Comparison of ENCODE assay signal across 8 cellular contexts in the genomic region with DNA sequence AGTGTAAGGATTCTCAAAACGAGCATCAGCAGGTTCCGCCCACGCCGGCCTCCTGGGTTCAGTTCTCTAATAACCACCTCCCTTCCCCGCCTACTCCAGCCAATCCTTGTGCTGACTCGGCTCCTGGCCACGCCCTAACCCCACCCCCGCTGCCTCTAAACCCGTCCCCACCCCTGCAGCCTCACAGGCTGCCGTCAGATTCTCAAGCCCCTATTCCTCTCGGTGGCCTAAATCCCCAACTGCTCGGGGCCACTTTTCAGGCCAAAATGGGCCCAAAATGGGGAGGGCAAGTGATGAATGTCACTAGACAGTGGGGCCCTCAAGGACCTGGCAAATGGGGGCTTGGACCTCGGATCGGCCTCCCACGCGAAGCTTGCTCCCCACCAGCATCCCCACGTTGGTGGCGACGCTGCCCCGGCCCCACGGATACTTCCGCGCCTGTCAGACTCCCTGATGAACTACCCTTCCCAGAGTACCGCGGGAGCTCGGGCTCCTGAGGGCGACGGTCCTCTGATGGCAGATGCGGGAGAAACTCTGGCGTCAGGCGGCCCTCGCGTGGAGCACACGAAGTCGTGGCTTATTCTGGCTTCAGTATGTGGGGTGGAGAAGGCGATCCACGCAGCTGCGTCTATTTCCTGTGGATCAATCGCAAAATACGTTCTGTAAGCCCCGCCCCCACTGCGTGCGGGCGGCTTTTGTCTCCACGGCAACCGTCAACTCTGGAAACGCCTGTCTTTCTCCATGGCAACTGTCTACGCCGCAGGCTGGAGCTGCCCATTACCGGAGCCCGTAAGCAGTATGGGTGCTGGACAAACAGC. TPM values are rescaled to one million over a fixed set of nuclear protein-coding genes. Genes with fewer than 3 reads are reported as not detected.
DNase-seq lines count a peak whose midpoint lies in the region; ATAC-seq and TF ChIP-seq lines count a peak whose summit lies in the region.

No MANE protein-coding gene starts in this region.

- H3K9me3 Mint-ChIP-seq in GM23338, result peaks cover 96% of the 10 kb centered on the region

- peak overlapping the region; percentile 89 for H2AFZ ChIP-seq in GM23338

- H3K27me3 Mint-ChIP-seq in GM23338 (ENCODE audit: insufficient read depth, low read depth, poor library complexity), result peaks cover 5% of the 10 kb centered on the region

- no peak overlapping the region for H3K27ac Mint-ChIP-seq in GM23338

- no peaks in the 10 kb centered on the region for H3K79me2 ChIP-seq in GM23338 (replicated peaks; ENCODE audit: insufficient read depth)

- H3K4me3 Mint-ChIP-seq in GM23338, result no peak overlapping the region

- peak; percentile 49 for ATAC-seq in GM23338
- ATAC-seq in HG03520 (IDR thresholded peaks at IDR 0.05; ENCODE audit: unreplicated experiment), result no peak

- peak overlapping the region; percentile 73 for H3K4me3 ChIP-seq in GM23338
- peak overlapping the region; percentile 59 for H3K4me3 ChIP-seq in epithelial cell of esophagus (ENCODE audit: low read length)

- no peaks in the 10 kb centered on the region for H3K4me1 ChIP-seq in GM23338 (ENCODE audit: insufficient read depth)

- H3K36me3 Mint-ChIP-seq in GM23338 (ENCODE audit: low read depth), result peaks cover 57% of the 10 kb centered on the region

- TF ChIP-seq CTCF in 22Rv1 (IDR thresholded peaks at IDR 0.05), result no peak
- TF ChIP-seq CTCF in GM23338 (conservative IDR thresholded peaks at IDR 0.05; ENCODE audit: low read depth in 2 of 2), result no peak
- no peak for TF ChIP-seq CTCF in epithelial cell of esophagus (IDR thresholded peaks at IDR 0.05; ENCODE audit: insufficient read depth, low read depth, low read length, missing control alignments)

- H3K36me3 ChIP-seq in GM23338 (ENCODE audit: insufficient read depth), result peaks cover 15% of the 10 kb centered on the region

- H4K20me1 ChIP-seq in GM23338 (replicated peaks; ENCODE audit: insufficient read depth), result no peaks in the 10 kb centered on the region

- H3K4me1 Mint-ChIP-seq in GM23338, result no peaks in the 10 kb centered on the region

- H3K9me2 ChIP-seq in GM23338 (ENCODE audit: insufficient read depth), result no peaks in the 10 kb centered on the region

- DNase-seq in GM23338 (ENCODE audit: low spot score) (peak; percentile 89), NCI-H748 treated with DMSO at 0.1 percent for 48 hours (lab: John Stamatoyannopoulos, UW) (peak; percentile 90), epithelial cell of esophagus (ENCODE audit: low read depth) (peak; percentile 76), mucosa of gallbladder (ENCODE audit: low spot score) (peak; percentile 82)
- peak; percentile 82 for DNase-seq in activated CD8-positive, alpha-beta memory T cell treated with anti-CD3 and anti-CD28 coated beads, Interleukin-2, amount 50 U/mL, for 48 hours
- peak; percentile 48 to 67 for DNase-seq in stimulated activated CD8-positive, alpha-beta memory T cell treated with anti-CD3 and anti-CD28 coated beads, Interleukin-2, amount 100 ng/mL, for 1 hour (ENCODE audit: low read depth in 2 of 2)

- peak overlapping the region; percentile 87 for H3K4me2 ChIP-seq in GM23338

- H3K27me3 ChIP-seq in GM23338 (ENCODE audit: insufficient read depth), result no peaks in the 10 kb centered on the region

- H3K27ac ChIP-seq in 22Rv1 (peak overlapping the region; percentile 87), GM23338 (ENCODE audit: low read depth) (no peak overlapping the region)

- H3F3A ChIP-seq in GM23338 (replicated peaks; ENCODE audit: low read depth), result no peaks in the 10 kb centered on the region; the same call in 1 of the 2 replicates

TF ChIP-seq in GM23338, 12 proteins besides CTCF, POLR2A, EP300 and RAD21 (continues in another document):
- TF ChIP-seq EZH2 (IDR thresholded peaks at IDR 0.05; ENCODE audit: low read depth, unreplicated experiment) (no peak), REST (IDR thresholded peaks at IDR 0.05; ENCODE audit: unreplicated experiment) (no peak), ETS1 (IDR thresholded peaks at IDR 0.05) (no peak), NANOG (IDR thresholded peaks at IDR 0.05; ENCODE audit: borderline replicate concordance) (no peak), JUNB (IDR thresholded peaks at IDR 0.05; ENCODE audit: unreplicated experiment) (no peak), STAT1 (IDR thresholded peaks at IDR 0.05; ENCODE audit: unreplicated experiment) (no peak), ZNF114 (CRISPR knock-in tag; IDR thresholded peaks at IDR 0.05) (no peak), CREB1 (CRISPR knock-in tag; IDR thresholded peaks at IDR 0.05; ENCODE audit: low read depth) (no peak), ZNF331 (CRISPR knock-in tag; IDR thresholded peaks at IDR 0.05; ENCODE audit: low read depth) (no peak), EZH2phosphoT487 (IDR thresholded peaks at IDR 0.05; ENCODE audit: unreplicated experiment) (no peak)

RNA-seq across cellular contexts. Expression of gene ZNF473, which starts 24.8 kb away (rescaled TPM):
- 17.4 and 18.9 TPM in 2 replicates for total RNA-seq in GM23338 (2014; rRNA removed; shearing (Covaris generic))
- 1.5 and 3.3 TPM in 2 replicates for polyA plus RNA-seq in GM23338 (2016; fragmentation: Nextera tagmentation; extraction: Ambion mirVana)
- 8.3 TPM for total RNA-seq in mucosa of gallbladder

RNA-seq across cellular contexts. Expression of gene VRK3, which starts 25.4 kb away (rescaled TPM):
- 20.4 and 29.1 TPM in 2 replicates for total RNA-seq in GM23338 (2014; rRNA removed; shearing (Covaris generic))
- polyA plus RNA-seq in GM23338 (2016; fragmentation: Nextera tagmentation; extraction: Ambion mirVana), result 17.4 and 19.2 TPM in 2 replicates
- total RNA-seq in mucosa of gallbladder, result 73.7 TPM
